In genomic region chr20:54469952-54470351, GRCh38 we compare ENCODE assay signal across 27 cellular contexts. TPM values are rescaled to one million over a fixed set of nuclear protein-coding genes. Genes with fewer than 3 reads are reported as not detected.
DNase-seq lines count a peak whose midpoint lies in the region; ATAC-seq and TF ChIP-seq lines count a peak whose summit lies in the region.
"Had no signal": no experiment of that assay in that cellular context is flagged by ENCODE, and none has a peak within 500 bp of the region (broad histone marks: within the 10 kb centered on the region; RNA-seq: fewer than 3 reads in every experiment).

No MANE protein-coding gene starts in this region.

- intact Hi-C loops in heart right ventricle (cut with DNase I) = loop anchor here in 5 of 10 donors (10.0 kb wide), 4 partner anchors 105 to 245 kb away; no protein-coding TSS in a partner anchor

- peaks cover 2% of the 10 kb centered on the region for H3K4me1 Mint-ChIP-seq in chondrocyte (ENCODE audit: low read depth)

- H3K4me1 ChIP-seq in heart right ventricle (peaks cover 0 to 17% (median 0%) of the 10 kb centered on the region in 9 donors), mesodermal cell (ENCODE audit: control insufficient read depth, insufficient read depth, low read length, poor library complexity, severe bottlenecking) (no peaks in the 10 kb centered on the region)
- H3K4me1 ChIP-seq: BE2C had no signal

- peaks cover 0 to 18% (median 0%) of the 10 kb centered on the region in 7 donors for H3K27me3 ChIP-seq in heart right ventricle

- H3K27ac Mint-ChIP-seq in chondrocyte (ENCODE audit: unreplicated experiment) = no peak overlapping the region

- peaks cover 2% of the 10 kb centered on the region for H3K9me3 Mint-ChIP-seq in chondrocyte (ENCODE audit: low read depth)

- peak in 5 of 8 donors; percentile 50 to 67 (median 58) for ATAC-seq in heart right ventricle
- ATAC-seq: HepG2, Panc1 had no signal

- H3K27me3 Mint-ChIP-seq in chondrocyte (ENCODE audit: low read depth) = peaks cover 5% of the 10 kb centered on the region

- H3K9me3 ChIP-seq in heart right ventricle = no peaks in the 10 kb centered on the region
- no peaks in the 10 kb centered on the region for H3K9me3 ChIP-seq in mesodermal cell (ENCODE audit: control insufficient read depth, low read length)
- H3K9me3 ChIP-seq: BE2C had no signal

- no peaks in the 10 kb centered on the region for H3K36me3 Mint-ChIP-seq in chondrocyte (ENCODE audit: low read depth)

- no peaks in the 10 kb centered on the region for H3K36me3 ChIP-seq in heart right ventricle
- H3K36me3 ChIP-seq in mesodermal cell (ENCODE audit: control insufficient read depth, insufficient read depth, low read length) = no peaks in the 10 kb centered on the region
- H3K36me3 ChIP-seq: BE2C had no signal

- no peak overlapping the region for H3K4me3 Mint-ChIP-seq in chondrocyte (ENCODE audit: unreplicated experiment)

- no peak overlapping the region for H3K4me3 ChIP-seq in heart right ventricle
- no peak overlapping the region for H3K4me3 ChIP-seq in mesodermal cell (ENCODE audit: extremely low read depth, insufficient read depth, low read length, poor library complexity, severe bottlenecking)
- H3K4me3 ChIP-seq: SK-N-MC had no signal

- H3K27ac ChIP-seq in heart right ventricle = peak overlapping the region in 5 of 10 donors; percentile 7 to 63 (median 21)
- peak overlapping the region; percentile 73 for H3K27ac ChIP-seq in mesodermal cell (ENCODE audit: low read depth, low read length, severe bottlenecking)
- H3K27ac ChIP-seq: 22Rv1, RWPE1, SK-N-MC had no signal

- 24 to 31% methylated on average over 1 of the region's 1 CpG for WGBS in heart right ventricle, 2 donors
- WGBS in mesodermal cell (ENCODE audit: insufficient coverage in 2 of 2), 2 experiments = 88% methylated on average over 1 of the region's 1 CpG; no CpG with 5 or more reads in 1 of the 2 experiments

- DNase-seq in DMS 273 (lab: John Stamatoyannopoulos, UW; ENCODE audit: unreplicated experiment) (peak; percentile 13), DMS 273 treated with DMSO at 0.1 percent for 48 hours (lab: John Stamatoyannopoulos, UW) (no peak), heart right ventricle (peak in 1 of 2 donors; percentile 19), cortex of kidney (lab: John Stamatoyannopoulos, UW) (no peak), chondrocyte (ENCODE audit: low spot score) (no peak)
- no peak for DNase-seq in activated CD4-positive, alpha-beta T cell treated with anti-CD3 and anti-CD28 coated beads for 4 hours
- DNase-seq: BE2C, Calu3, GOT3, HCEC 1CT, Karpas-422, NCI-H1092, NCI-H1436, NCI-H187, NCI-H2081 treated with DMSO at 0.1 percent for 48 hours, NCI-H2171, NCI-H510A, NCI-H69, SIG-M5 had no signal

- TF ChIP-seq CTCF in heart right ventricle (IDR thresholded peaks at IDR 0.05) (no peak), subcutaneous adipose tissue (IDR thresholded peaks at IDR 0.05; ENCODE audit: low read depth) (peak; percentile 33), chondrocyte (IDR thresholded peaks at IDR 0.05) (no peak)

RNA-seq across cellular contexts. Expression of gene DOK5, which starts 5.4 kb away (rescaled TPM):
- total RNA-seq in heart right ventricle (10 to 100 TPM in 5 of 10 donors, 1 to 10 TPM in 4, under 1 TPM in 1; 0.51 to 21.1 (median 9.6) TPM), subcutaneous adipose tissue (1 to 10 TPM in 2 of 4 donors, under 1 TPM in 2; 0.82 to 2.6 (median 1.7) TPM), chondrocyte (8.7 to 14.3 TPM (median 9.0 TPM) in 3 replicates)
- polyA plus RNA-seq in heart right ventricle = 1 to 10 TPM; 2.3 to 3.2 TPM
- polyA plus RNA-seq in mesodermal cell (2013, experiment 1 of 2) = 15.4 TPM
- polyA plus RNA-seq in mesodermal cell (2013, experiment 2 of 2) = 11.5 TPM
- total RNA-seq: HepG2, OCI-LY7 had no signal
- polyA plus RNA-seq: HepG2 had no signal
